19 cellular contexts compared by ENCODE assay signal in genomic region chr2:195695002-195695631, GRCh38. TPM values are rescaled to one million over a fixed set of nuclear protein-coding genes. Genes with fewer than 3 reads are reported as not detected.
DNase-seq lines count a peak whose midpoint lies in the region; ATAC-seq, FAIRE-seq and TF ChIP-seq lines count a peak whose summit lies in the region.
"Had no signal": no experiment of that assay in that cellular context is flagged by ENCODE, and none has a peak within 500 bp of the region (broad histone marks: within the 10 kb centered on the region; RNA-seq: fewer than 3 reads in every experiment).

No MANE protein-coding gene starts in this region.

- H3K4me3 Mint-ChIP-seq in activated naive CD8-positive, alpha-beta T cell treated with anti-CD3 and anti-CD28 coated beads for 36 hours, result no peak overlapping the region
- H3K4me3 Mint-ChIP-seq: activated CD4-positive, alpha-beta memory T cell treated with anti-CD3 and anti-CD28 coated beads, Interleukin-2, amount 10 ng/mL, durations not matched to agents 7 days and 5 days had no signal

- DNase-seq in NCI-H2107 treated with DMSO at 0.1 percent for 48 hours (lab: John Stamatoyannopoulos, UW; ENCODE audit: unreplicated experiment) (peak; percentile 53), NCI-H2107 (lab: John Stamatoyannopoulos, UW) (no peak), NCI-H748 (lab: John Stamatoyannopoulos, UW; ENCODE audit: unreplicated experiment) (peak; percentile 91), foreskin keratinocyte (no peak), urothelium cell line (ENCODE audit: low spot score) (peak; percentile 5), globus pallidus (ENCODE audit: low spot score) (no peak), foreskin fibroblast (no peak)
- no peak for DNase-seq in activated naive CD8-positive, alpha-beta T cell treated with anti-CD3 and anti-CD28 coated beads for 36 hours
- DNase-seq: 8988T; activated CD4-positive, alpha-beta memory T cell treated with anti-CD3 and anti-CD28 coated beads, Interleukin-2, amount 10 ng/mL, durations not matched to agents 7 days and 5 days; activated naive CD4-positive, alpha-beta T cell; amygdala; heart right ventricle; NCI-H1105 treated with DMSO at 0.1 percent for 48 hours; NCI-H2171; NCI-H524 treated with DMSO at 0.1 percent for 48 hours; right lobe of liver; transverse colon had no signal

- no peak overlapping the region for H3K4me3 ChIP-seq in foreskin fibroblast (ENCODE audit: low read depth in 1 of 2, low read length in 2 of 2)
- H3K4me3 ChIP-seq: heart right ventricle, right lobe of liver, transverse colon had no signal

- FAIRE-seq in urothelium cell line (lab: Jason Lieb, UNC), result no peak
- FAIRE-seq: islet of Langerhans had no signal

- no peaks in the 10 kb centered on the region for H3K4me1 ChIP-seq in foreskin keratinocyte
- H3K4me1 ChIP-seq: heart right ventricle, right lobe of liver, transverse colon had no signal

- no peak overlapping the region for H3K27ac Mint-ChIP-seq in activated naive CD8-positive, alpha-beta T cell treated with anti-CD3 and anti-CD28 coated beads for 36 hours
- H3K27ac Mint-ChIP-seq: activated CD4-positive, alpha-beta memory T cell treated with anti-CD3 and anti-CD28 coated beads, Interleukin-2, amount 10 ng/mL, durations not matched to agents 7 days and 5 days had no signal

- H3K36me3 Mint-ChIP-seq in activated naive CD8-positive, alpha-beta T cell treated with anti-CD3 and anti-CD28 coated beads for 36 hours, result peaks cover 74% of the 10 kb centered on the region

- no peak for TF ChIP-seq CTCF in foreskin keratinocyte (conservative IDR thresholded peaks at IDR 0.05)
- no peak for TF ChIP-seq CTCF in foreskin fibroblast (IDR thresholded peaks at IDR 0.05; ENCODE audit: low read depth, low read length)

- H3K9me3 Mint-ChIP-seq in activated naive CD8-positive, alpha-beta T cell treated with anti-CD3 and anti-CD28 coated beads for 36 hours, result peaks cover 50% of the 10 kb centered on the region

- peaks cover 19% of the 10 kb centered on the region for H3K4me1 Mint-ChIP-seq in activated naive CD8-positive, alpha-beta T cell treated with anti-CD3 and anti-CD28 coated beads for 36 hours

- ATAC-seq in foreskin keratinocyte, result peak; percentile 8
- ATAC-seq: heart right ventricle, right lobe of liver had no signal

- no peak overlapping the region for H3K27ac ChIP-seq in foreskin keratinocyte
- H3K27ac ChIP-seq: heart right ventricle, right lobe of liver, transverse colon had no signal

- H3K27me3 Mint-ChIP-seq in activated naive CD8-positive, alpha-beta T cell treated with anti-CD3 and anti-CD28 coated beads for 36 hours, result no peaks in the 10 kb centered on the region
- H3K27me3 Mint-ChIP-seq: activated CD4-positive, alpha-beta memory T cell treated with anti-CD3 and anti-CD28 coated beads, Interleukin-2, amount 10 ng/mL, durations not matched to agents 7 days and 5 days had no signal

- no peaks in the 10 kb centered on the region for H3K27me3 ChIP-seq in foreskin keratinocyte
- H3K27me3 ChIP-seq: heart right ventricle, right lobe of liver, transverse colon had no signal

RNA-seq across cellular contexts. Expression of gene SLC39A10, which starts 38.1 kb away (rescaled TPM):
- total RNA-seq in foreskin keratinocyte, result 22.5 and 25.6 TPM in 2 replicates
- 4.0 and 4.7 TPM in 2 replicates for polyA plus RNA-seq in foreskin keratinocyte
- 10 to 100 TPM; 21.2 to 23.4 TPM for total RNA-seq in activated naive CD8-positive, alpha-beta T cell treated with anti-CD3 and anti-CD28 coated beads for 36 hours

Comparison
In these comparisons a context has a peak if more than half of its experiments do, and no peak if none do; other contexts are left out.
1. DNase-seq: peak in NCI-H2107 treated with DMSO at 0.1 percent for 48 hours (single experiment), NCI-H748 (single experiment) and urothelium cell line (single experiment); none in NCI-H2107 (single experiment), foreskin keratinocyte (0 of 2), globus pallidus (single experiment), activated naive CD8-positive, alpha-beta T cell treated with anti-CD3 and anti-CD28 coated beads for 36 hours (single experiment) and foreskin fibroblast (0 of 2).